In the genomic region with DNA sequence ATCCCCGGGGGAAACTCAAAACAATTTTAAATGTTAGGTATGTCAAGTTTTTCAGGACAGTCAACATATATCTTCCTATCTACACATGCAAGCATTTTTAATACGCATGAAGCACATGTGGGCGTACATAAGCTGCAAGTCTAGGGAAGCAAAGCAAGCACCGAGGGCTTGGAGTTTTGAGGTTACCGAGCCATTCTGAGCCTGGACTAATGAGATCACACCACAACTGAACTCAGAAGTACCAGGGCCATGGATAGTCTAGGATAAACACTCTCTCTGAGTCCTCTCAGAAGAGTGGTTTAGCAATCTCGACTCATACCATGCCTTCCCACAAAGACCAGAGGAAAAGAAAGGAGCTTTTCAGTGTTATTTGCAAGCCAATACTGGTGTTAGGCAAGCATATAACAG, we compare ENCODE assay signal across 8 cellular contexts.
DNase-seq lines count a peak whose midpoint lies in the region; ATAC-seq and TF ChIP-seq lines count a peak whose summit lies in the region.

No MANE protein-coding gene starts in this region.

- no peaks in the 10 kb centered on the region for H4K20me1 ChIP-seq in PC-9 (ENCODE audit: insufficient read depth)

- peaks cover 3% of the 10 kb centered on the region; the same call in 1 of the 2 replicates for H3F3A ChIP-seq in PC-9 (ENCODE audit: insufficient read depth, low read depth)

- TF ChIP-seq CTCF in PC-9 (conservative IDR thresholded peaks at IDR 0.05) (no peak), foreskin fibroblast (IDR thresholded peaks at IDR 0.05; ENCODE audit: low read depth, low read length) (no peak)

- H3K4me1 ChIP-seq in PC-9 (replicated peaks; ENCODE audit: insufficient read depth), result peaks cover 9% of the 10 kb centered on the region

- peak overlapping the region; percentile 34 for H3K4me3 Mint-ChIP-seq in activated naive CD4-positive, alpha-beta T cell treated with anti-CD3 and anti-CD28 coated beads, Interleukin-2, amount 50 U/mL, for 24 hours
- peak overlapping the region; percentile 41 to 52 for H3K4me3 Mint-ChIP-seq in stimulated activated naive B cell treated with anti-CD40 and anti-IgM and Interleukin-4, amounts not matched to agents 10 μg/mL and 1 μg/mL and 100 μg/mL, for 72 hours

- no peaks in the 10 kb centered on the region for H3K79me2 ChIP-seq in PC-9 (ENCODE audit: low read depth)

- no TSS peak for BruUV-seq in PC-9 (replicated peaks; lab: Mats Ljungman, UMichigan)

- intact Hi-C loops in PC-9 (cut with micrococcal nuclease; ENCODE audit: unreplicated experiment), result no loop called here

- peaks cover 1% of the 10 kb centered on the region for H3K36me3 Mint-ChIP-seq in activated naive CD4-positive, alpha-beta T cell treated with anti-CD3 and anti-CD28 coated beads, Interleukin-2, amount 50 U/mL, for 24 hours
- H3K36me3 Mint-ChIP-seq in stimulated activated naive B cell treated with anti-CD40 and anti-IgM and Interleukin-4, amounts not matched to agents 10 μg/mL and 1 μg/mL and 100 μg/mL, for 72 hours, result peaks cover 25 to 33% of the 10 kb centered on the region in 2 donors

- peak overlapping the region; percentile 54 for H3K4me2 ChIP-seq in PC-9

- POLR2A ChIA-PET in PC-9 (lab: Charles Lee; ENCODE audit: unreplicated experiment), result interaction anchor here (0.6 to 0.7 kb wide), 2 partner anchors 89 to 298 kb away, joined by 3 to 4 read pairs; no protein-coding TSS in a partner anchor

- H3K9me3 ChIP-seq in PC-9 (ENCODE audit: insufficient read depth, low read depth), result 0 out of 2 replicates have a peak, but pooled peaks cover 7% of the 10 kb centered on the region

- H3K27me3 ChIP-seq in PC-9 (ENCODE audit: insufficient read depth, low read depth), result no peaks in the 10 kb centered on the region

- peaks cover 45% of the 10 kb centered on the region for H3K4me1 Mint-ChIP-seq in activated naive CD4-positive, alpha-beta T cell treated with anti-CD3 and anti-CD28 coated beads, Interleukin-2, amount 50 U/mL, for 24 hours
- peaks cover 38 to 64% of the 10 kb centered on the region in 2 donors for H3K4me1 Mint-ChIP-seq in stimulated activated naive B cell treated with anti-CD40 and anti-IgM and Interleukin-4, amounts not matched to agents 10 μg/mL and 1 μg/mL and 100 μg/mL, for 72 hours

- no peaks in the 10 kb centered on the region; the same call in 1 of the 2 replicates for H3K9me2 ChIP-seq in PC-9 (ENCODE audit: insufficient read depth)

- ATAC-seq in stimulated activated naive B cell treated with anti-CD40 and anti-IgM and Interleukin-4, amounts not matched to agents 10 μg/mL and 1 μg/mL and 100 μg/mL, for 72 hours (replicated peaks), result peak; percentile 23 to 36

- CTCF ChIA-PET in PC-9 (lab: Charles Lee), result no interaction called here

- no peak overlapping the region for H2AFZ ChIP-seq in PC-9

- no peaks in the 10 kb centered on the region for H3K27me3 Mint-ChIP-seq in activated naive CD4-positive, alpha-beta T cell treated with anti-CD3 and anti-CD28 coated beads, Interleukin-2, amount 50 U/mL, for 24 hours
- no peaks in the 10 kb centered on the region for H3K27me3 Mint-ChIP-seq in stimulated activated naive B cell treated with anti-CD40 and anti-IgM and Interleukin-4, amounts not matched to agents 10 μg/mL and 1 μg/mL and 100 μg/mL, for 72 hours

- peak overlapping the region; percentile 28; the same call in 1 of the 2 replicates for H3K27ac ChIP-seq in PC-9

- no peaks in the 10 kb centered on the region for H3K36me3 ChIP-seq in PC-9 (ENCODE audit: low read depth)

- peak overlapping the region; percentile 94 for H3K27ac Mint-ChIP-seq in activated naive CD4-positive, alpha-beta T cell treated with anti-CD3 and anti-CD28 coated beads, Interleukin-2, amount 50 U/mL, for 24 hours
- H3K27ac Mint-ChIP-seq in stimulated activated naive B cell treated with anti-CD40 and anti-IgM and Interleukin-4, amounts not matched to agents 10 μg/mL and 1 μg/mL and 100 μg/mL, for 72 hours, result peak overlapping the region; percentile 96

- no peak overlapping the region for H3K4me3 ChIP-seq in PC-9
- H3K4me3 ChIP-seq in foreskin fibroblast (ENCODE audit: low read depth in 1 of 2, low read length in 2 of 2), result no peak overlapping the region

- peaks cover 6% of the 10 kb centered on the region for H3K9me3 Mint-ChIP-seq in activated naive CD4-positive, alpha-beta T cell treated with anti-CD3 and anti-CD28 coated beads, Interleukin-2, amount 50 U/mL, for 24 hours
- H3K9me3 Mint-ChIP-seq in stimulated activated naive B cell treated with anti-CD40 and anti-IgM and Interleukin-4, amounts not matched to agents 10 μg/mL and 1 μg/mL and 100 μg/mL, for 72 hours, result peaks cover 0 to 1% of the 10 kb centered on the region in 2 donors

- no peak for DNase-seq in activated naive CD4-positive, alpha-beta T cell treated with anti-CD3 and anti-CD28 coated beads, Interleukin-2, amount 50 U/mL, for 16 hours
- DNase-seq in PC-9 (no peak), foreskin fibroblast (peak; percentile 57 to 72), HUDEP-2 (lab: John Stamatoyannopoulos, UW; ENCODE audit: unreplicated experiment in 76 of 76) (no peak), dedifferentiated amniotic fluid mesenchymal stem cell (ENCODE audit: extremely low spot score) (no peak), cortex of kidney (lab: John Stamatoyannopoulos, UW) (no peak)
- no peak for DNase-seq in stimulated activated naive B cell treated with anti-CD40 and anti-IgM and Interleukin-4, amounts not matched to agents 10 μg/mL and 1 μg/mL and 100 μg/mL, for 72 hours

Comparison
In these comparisons a context has a peak if more than half of its experiments do, and no peak if none do; other contexts are left out.
1. DNase-seq: peak in foreskin fibroblast (2 of 2); none in activated naive CD4-positive, alpha-beta T cell treated with anti-CD3 and anti-CD28 coated beads, Interleukin-2, amount 50 U/mL, for 16 hours (single experiment), PC-9 (0 of 2), stimulated activated naive B cell treated with anti-CD40 and anti-IgM and Interleukin-4, amounts not matched to agents 10 μg/mL and 1 μg/mL and 100 μg/mL, for 72 hours (single experiment), HUDEP-2 (0 of 76), dedifferentiated amniotic fluid mesenchymal stem cell (single experiment) and cortex of kidney (single experiment).